In the genomic region with DNA sequence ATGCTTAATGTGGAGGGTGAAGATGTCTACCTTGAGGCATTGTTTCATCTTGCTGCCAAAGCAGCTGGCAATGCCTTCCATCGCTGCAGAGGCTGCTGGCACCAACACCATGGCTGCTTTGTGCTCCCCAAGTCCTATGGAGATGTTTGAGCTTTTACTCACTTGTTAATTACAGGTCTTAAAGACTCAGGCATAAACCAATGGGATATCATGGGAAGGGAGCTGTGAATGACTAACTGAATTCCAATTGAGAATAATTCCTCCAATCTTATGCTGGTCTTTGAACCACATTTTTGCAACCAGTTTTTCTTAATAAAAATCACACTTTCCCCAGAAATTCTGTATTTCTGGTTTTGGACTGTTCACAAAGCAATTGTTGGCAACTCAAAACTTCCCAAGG, we compare ENCODE assay signal across 37 cellular contexts.
"Had no signal": no experiment of that assay in that cellular context is flagged by ENCODE, and none has a peak within 500 bp of the region (broad histone marks: within the 10 kb centered on the region; RNA-seq: fewer than 3 reads in every experiment).

No MANE protein-coding gene starts in this region.

- H3K9me3 Mint-ChIP-seq: brain had no signal

- H3K4me1 Mint-ChIP-seq: activated B cell treated with CpG ODN at 0.5 μM for 24 hours; activated CD4-positive, alpha-beta T cell treated with anti-CD3 and anti-CD28 coated beads, Interleukin-2, amount 10 ng/mL, durations not matched to agents 24 days and 14 days; activated naive CD4-positive, alpha-beta T cell treated with anti-CD3 and anti-CD28 coated beads, Interleukin-2, amount 50 U/mL, for 24 hours; activated naive CD8-positive, alpha-beta T cell treated with anti-CD3 and anti-CD28 coated beads, Interleukin-2, amount 10 ng/mL, durations not matched to agents 7 days and 5 days; activated naive CD8-positive, alpha-beta T cell treated with anti-CD3 and anti-CD28 coated beads, Interleukin-2, amount 50 U/mL, for 24 hours; activated T-helper 17 cell treated with anti-CD3 and anti-CD28 coated beads, Interleukin-2, amount 50 U/mL, for 72 hours; central memory CD8-positive, alpha-beta T cell had no signal

- H3K27ac Mint-ChIP-seq: activated B cell treated with CpG ODN at 0.5 μM for 24 hours; activated CD4-positive, alpha-beta memory T cell treated with anti-CD3 and anti-CD28 coated beads for 36 hours; activated CD4-positive, alpha-beta T cell treated with anti-CD3 and anti-CD28 coated beads, Interleukin-2, amount 10 ng/mL, durations not matched to agents 24 days and 14 days; activated CD8-positive, alpha-beta T cell treated with anti-CD3 and anti-CD28 coated beads for 36 hours; activated naive CD4-positive, alpha-beta T cell treated with anti-CD3 and anti-CD28 coated beads for 36 hours; activated naive CD4-positive, alpha-beta T cell treated with anti-CD3 and anti-CD28 coated beads, Interleukin-2, amount 50 U/mL, for 24 hours; activated naive CD8-positive, alpha-beta T cell; activated naive CD8-positive, alpha-beta T cell treated with anti-CD3 and anti-CD28 coated beads, Interleukin-2, amount 10 ng/mL, durations not matched to agents 7 days and 5 days; activated naive CD8-positive, alpha-beta T cell treated with anti-CD3 and anti-CD28 coated beads, Interleukin-2, amount 50 U/mL, for 24 hours; activated T-cell treated with anti-CD3 and anti-CD28 coated beads, Interleukin-2, amount 50 U/mL, for 72 hours; activated T-helper 1 cell treated with anti-CD3 and anti-CD28 coated beads, Interleukin-12 subunit alpha, Interleukin-12 subunit beta, Interleukin-2, Interleukin-4 antibody, amounts not matched to agents 30 ng/mL and 10 ng/mL and 1 ng/mL, durations not matched to agents 14 hours and 24 hours and 36 hours; activated T-helper 17 cell treated with anti-CD3 and anti-CD28 coated beads, Interleukin-2, amount 50 U/mL, for 72 hours; T-helper 1 cell treated with Interleukin-12 subunit alpha and Interleukin-12 subunit beta and Interleukin-4 antibody, amounts not matched to agents 30 μg/mL and 1 μg/mL, for 36 hours; T-helper 2 cell treated with Interferon-gamma antibody and Interleukin-4, amounts not matched to agents 5 μg/mL and 100 μg/mL, for 36 hours had no signal

- H3K4me3 ChIP-seq: ascending aorta, cardiac muscle cell had no signal

- H3K36me3 ChIP-seq: ascending aorta, cardiac muscle cell had no signal

- ATAC-seq: activated CD8-positive, alpha-beta T cell treated with anti-CD3 and anti-CD28 coated beads for 36 hours; activated naive CD8-positive, alpha-beta T cell treated with anti-CD3 and anti-CD28 coated beads, Interleukin-2, amount 50 U/mL, for 24 hours; activated T-cell treated with anti-CD3 and anti-CD28 coated beads, Interleukin-2, amount 50 U/mL, for 4 hours; activated T-cell treated with anti-CD3 and anti-CD28 coated beads, Interleukin-2, amount 50 U/mL, for 72 hours; activated T-helper 17 cell treated with anti-CD3 and anti-CD28 coated beads, Interleukin-2, amount 50 U/mL, for 72 hours had no signal

- H3K27ac ChIP-seq: ascending aorta, cardiac muscle cell, VCaP had no signal

- H3K4me3 Mint-ChIP-seq: activated B cell treated with CpG ODN at 0.5 μM for 24 hours; activated CD4-positive, alpha-beta memory T cell treated with anti-CD3 and anti-CD28 coated beads for 36 hours; activated CD4-positive, alpha-beta T cell treated with anti-CD3 and anti-CD28 coated beads, Interleukin-2, amount 10 ng/mL, durations not matched to agents 24 days and 14 days; activated CD8-positive, alpha-beta T cell treated with anti-CD3 and anti-CD28 coated beads for 36 hours; activated naive CD4-positive, alpha-beta T cell treated with anti-CD3 and anti-CD28 coated beads for 36 hours; activated naive CD4-positive, alpha-beta T cell treated with anti-CD3 and anti-CD28 coated beads, Interleukin-2, amount 50 U/mL, for 24 hours; activated naive CD8-positive, alpha-beta T cell; activated naive CD8-positive, alpha-beta T cell treated with anti-CD3 and anti-CD28 coated beads, Interleukin-2, amount 10 ng/mL, durations not matched to agents 7 days and 5 days; activated naive CD8-positive, alpha-beta T cell treated with anti-CD3 and anti-CD28 coated beads, Interleukin-2, amount 50 U/mL, for 24 hours; activated T-cell treated with anti-CD3 and anti-CD28 coated beads, Interleukin-2, amount 50 U/mL, for 4 hours; activated T-cell treated with anti-CD3 and anti-CD28 coated beads, Interleukin-2, amount 50 U/mL, for 72 hours; activated T-helper 1 cell treated with anti-CD3 and anti-CD28 coated beads, Interleukin-12 subunit alpha, Interleukin-12 subunit beta, Interleukin-2, Interleukin-4 antibody, amounts not matched to agents 30 ng/mL and 10 ng/mL and 1 ng/mL, durations not matched to agents 14 hours and 24 hours and 36 hours; activated T-helper 17 cell treated with anti-CD3 and anti-CD28 coated beads, Interleukin-2, amount 50 U/mL, for 72 hours; brain; central memory CD8-positive, alpha-beta T cell; T-helper 1 cell treated with Interleukin-12 subunit alpha and Interleukin-12 subunit beta and Interleukin-4 antibody, amounts not matched to agents 30 μg/mL and 1 μg/mL, for 36 hours; T-helper 2 cell treated with Interferon-gamma antibody and Interleukin-4, amounts not matched to agents 5 μg/mL and 100 μg/mL, for 36 hours had no signal

- H3K27me3 ChIP-seq: ascending aorta, cardiac muscle cell had no signal

- H3K4me1 ChIP-seq: ascending aorta had no signal

- DNase-seq: activated B cell treated with CpG ODN at 0.5 μM for 24 hours; activated CD4-positive, alpha-beta memory T cell treated with anti-CD3 and anti-CD28 coated beads for 36 hours; activated CD4-positive, alpha-beta T cell treated with anti-CD3 and anti-CD28 coated beads for 4 hours; activated CD4-positive, alpha-beta T cell treated with anti-CD3 and anti-CD28 coated beads, Interleukin-2, amount 10 ng/mL, durations not matched to agents 24 days and 14 days; activated CD4-positive, alpha-beta T cell treated with anti-CD3 and anti-CD28 coated beads, Interleukin-2, amount 50 U/mL, for 1 hour; activated CD4-positive, alpha-beta T cell treated with anti-CD3 and anti-CD28 coated beads, Interleukin-2, amount 50 U/mL, for 4 hours; activated CD4-positive, CD25-positive, alpha-beta regulatory T cell treated with anti-CD3 and anti-CD28 coated beads, Interleukin-2, amount 50 U/mL, for 72 hours; activated CD8-positive, alpha-beta memory T cell treated with anti-CD3 and anti-CD28 coated beads, Interleukin-2, amount 50 U/mL, for 4 hours; activated CD8-positive, alpha-beta T cell treated with anti-CD3 and anti-CD28 coated beads for 36 hours; activated effector memory CD4-positive, alpha-beta T cell treated with anti-CD3 and anti-CD28 coated beads, Interleukin-2, amount 50 U/mL, for 16 hours; activated gamma-delta T cell treated with Interleukin-2 at 50 U/mL for 16 hours; activated naive CD4-positive, alpha-beta T cell; activated naive CD4-positive, alpha-beta T cell treated with anti-CD3 and anti-CD28 coated beads for 36 hours; activated naive CD8-positive, alpha-beta T cell treated with anti-CD3 and anti-CD28 coated beads, Interleukin-2, amount 10 ng/mL, durations not matched to agents 7 days and 5 days; activated naive CD8-positive, alpha-beta T cell treated with anti-CD3 and anti-CD28 coated beads, Interleukin-2, amount 50 U/mL, for 24 hours; activated T-cell treated with anti-CD3 and anti-CD28 coated beads for 4 hours; activated T-cell treated with anti-CD3 and anti-CD28 coated beads, Interleukin-2, amount 50 U/mL, for 1 hour; activated T-cell treated with anti-CD3 and anti-CD28 coated beads, Interleukin-2, amount 50 U/mL, for 4 hours; activated T-cell treated with anti-CD3 and anti-CD28 coated beads, Interleukin-2, amount 50 U/mL, for 72 hours; amygdala; anterior cingulate cortex; caudate nucleus; SW 1271; T-helper 1 cell; T-helper 2 cell; T-helper 9 cell had no signal

- H3K36me3 Mint-ChIP-seq: activated CD4-positive, alpha-beta memory T cell treated with anti-CD3 and anti-CD28 coated beads for 36 hours; activated naive CD4-positive, alpha-beta T cell treated with anti-CD3 and anti-CD28 coated beads, Interleukin-2, amount 50 U/mL, for 24 hours; activated naive CD8-positive, alpha-beta T cell; activated naive CD8-positive, alpha-beta T cell treated with anti-CD3 and anti-CD28 coated beads, Interleukin-2, amount 10 ng/mL, durations not matched to agents 7 days and 5 days; brain had no signal

- H3K9me3 ChIP-seq: ascending aorta had no signal

- H3K27me3 Mint-ChIP-seq: activated B cell treated with CpG ODN at 0.5 μM for 24 hours; activated CD4-positive, alpha-beta memory T cell treated with anti-CD3 and anti-CD28 coated beads for 36 hours; activated CD4-positive, alpha-beta T cell treated with anti-CD3 and anti-CD28 coated beads, Interleukin-2, amount 10 ng/mL, durations not matched to agents 24 days and 14 days; activated CD8-positive, alpha-beta T cell treated with anti-CD3 and anti-CD28 coated beads for 36 hours; activated naive CD4-positive, alpha-beta T cell treated with anti-CD3 and anti-CD28 coated beads, Interleukin-2, amount 50 U/mL, for 24 hours; activated naive CD8-positive, alpha-beta T cell; activated naive CD8-positive, alpha-beta T cell treated with anti-CD3 and anti-CD28 coated beads, Interleukin-2, amount 10 ng/mL, durations not matched to agents 7 days and 5 days; activated naive CD8-positive, alpha-beta T cell treated with anti-CD3 and anti-CD28 coated beads, Interleukin-2, amount 50 U/mL, for 24 hours; activated T-helper 17 cell treated with anti-CD3 and anti-CD28 coated beads, Interleukin-2, amount 50 U/mL, for 72 hours; brain; central memory CD8-positive, alpha-beta T cell had no signal
